In genomic region chr2:219713110-219713509, GRCh38 we compare ENCODE assay signal across 8 cellular contexts.
DNase-seq lines count a peak whose midpoint lies in the region; ATAC-seq and FAIRE-seq lines count a peak whose summit lies in the region.
"Had no signal": no experiment of that assay in that cellular context is flagged by ENCODE, and none has a peak within 500 bp of the region (broad histone marks: within the 10 kb centered on the region; RNA-seq: fewer than 3 reads in every experiment).

No MANE protein-coding gene starts in this region.

- no peak overlapping the region for H2BK5ac ChIP-seq in mesenchymal stem cell (ENCODE audit: low read depth, low read length, poor library complexity, severe bottlenecking)

- no peak overlapping the region for H2AK5ac ChIP-seq in mesenchymal stem cell (ENCODE audit: low read length, severe bottlenecking)

- no peaks in the 10 kb centered on the region for H3K4me1 ChIP-seq in mesenchymal stem cell (ENCODE audit: control insufficient read depth, insufficient read depth, low read depth, low read length)
- H3K4me1 ChIP-seq: colonic mucosa had no signal

- H3K4me3 ChIP-seq in mesenchymal stem cell (ENCODE audit: insufficient read depth in 1 of 2, low read depth in 1 of 2, low read length in 2 of 2), result no peak overlapping the region
- H3K4me3 ChIP-seq: colonic mucosa had no signal

- H2AFZ ChIP-seq in mesenchymal stem cell (ENCODE audit: low read depth, low read length), result no peak overlapping the region

- H3K14ac ChIP-seq in mesenchymal stem cell (ENCODE audit: low read length in 2 of 2), result no peak overlapping the region

- in situ Hi-C loops in SK-MEL-5 (cut with HindIII; ENCODE audit: low pct_unique_long_range_greater_than_20kb, low sequenced_read_pairs), result no loop called here

- peak; percentile 81 for DNase-seq in SK-MEL-5 (ENCODE audit: low read depth, low spot score)
- peak; percentile 54 for DNase-seq in mesenchymal stem cell
- no peak for DNase-seq in T-helper 1 cell
- DNase-seq in GM19239 (ENCODE audit: insufficient read length, low spot score), result no peak
- no peak for DNase-seq in NCI-H1048 (lab: John Stamatoyannopoulos, UW)
- DNase-seq: colonic mucosa had no signal

- ATAC-seq in GM18858 (IDR thresholded peaks at IDR 0.05; ENCODE audit: unreplicated experiment) (peak; percentile 71), HG03103 (IDR thresholded peaks at IDR 0.05; ENCODE audit: low read depth, unreplicated experiment) (peak; percentile 77)

- H3K4ac ChIP-seq in mesenchymal stem cell (ENCODE audit: low read depth in 1 of 2, low read length in 2 of 2), result no peak overlapping the region

- no peak overlapping the region for H3K23ac ChIP-seq in mesenchymal stem cell (ENCODE audit: low read length in 2 of 2)

- H3K36me3 ChIP-seq in mesenchymal stem cell (ENCODE audit: control insufficient read depth in 1 of 2, insufficient read depth in 2 of 2, low read depth in 1 of 2, low read length in 2 of 2), result no peaks in the 10 kb centered on the region
- H3K36me3 ChIP-seq: colonic mucosa had no signal

- H3K4me2 ChIP-seq in mesenchymal stem cell (ENCODE audit: low read length, poor library complexity, severe bottlenecking), result no peak overlapping the region

- H2BK120ac ChIP-seq in mesenchymal stem cell (ENCODE audit: low read depth, low read length), result no peak overlapping the region

- 66% methylated on average over 1 of the region's 1 CpG for WGBS in mesenchymal stem cell

- no peak overlapping the region for H2BK12ac ChIP-seq in mesenchymal stem cell (ENCODE audit: low read length in 2 of 2)

- H3K18ac ChIP-seq in mesenchymal stem cell (ENCODE audit: low read depth in 1 of 2, low read length in 2 of 2), result no peak overlapping the region

- no peak for FAIRE-seq in GM19239 (lab: Jason Lieb, UNC)

- H4K8ac ChIP-seq in mesenchymal stem cell (ENCODE audit: low read length), result no peak overlapping the region

- H3K9me3 ChIP-seq in mesenchymal stem cell (ENCODE audit: control insufficient read depth, low read length), result no peaks in the 10 kb centered on the region
- H3K9me3 ChIP-seq: colonic mucosa had no signal

- no peak overlapping the region for H3K27ac ChIP-seq in mesenchymal stem cell (ENCODE audit: low read length, poor library complexity, severe bottlenecking)
- H3K27ac ChIP-seq: colonic mucosa had no signal

- H3K27me3 ChIP-seq in mesenchymal stem cell (ENCODE audit: control insufficient read depth in 1 of 2, insufficient read depth in 1 of 2, low read length in 2 of 2), result peaks cover 0 to 9% of the 10 kb centered on the region in 2 experiments
- H3K27me3 ChIP-seq: colonic mucosa had no signal

- no peak overlapping the region for H2BK15ac ChIP-seq in mesenchymal stem cell (ENCODE audit: low read depth, poor library complexity, severe bottlenecking)

- no peaks in the 10 kb centered on the region for H3K79me1 ChIP-seq in mesenchymal stem cell (replicated peaks; ENCODE audit: low read length, poor library complexity, severe bottlenecking)

- H4K91ac ChIP-seq in mesenchymal stem cell (ENCODE audit: low read length), result no peak overlapping the region

- H3K9ac ChIP-seq in mesenchymal stem cell (ENCODE audit: low read length), result no peak overlapping the region

Comparison
In these comparisons a context has a peak if more than half of its experiments do, and no peak if none do; other contexts are left out.
1. DNase-seq: peak in SK-MEL-5 (single experiment) and mesenchymal stem cell (single experiment); none in T-helper 1 cell (0 of 5), GM19239 (single experiment) and NCI-H1048 (single experiment).